ENCODE assay signal across 10 cellular contexts in the genomic region with DNA sequence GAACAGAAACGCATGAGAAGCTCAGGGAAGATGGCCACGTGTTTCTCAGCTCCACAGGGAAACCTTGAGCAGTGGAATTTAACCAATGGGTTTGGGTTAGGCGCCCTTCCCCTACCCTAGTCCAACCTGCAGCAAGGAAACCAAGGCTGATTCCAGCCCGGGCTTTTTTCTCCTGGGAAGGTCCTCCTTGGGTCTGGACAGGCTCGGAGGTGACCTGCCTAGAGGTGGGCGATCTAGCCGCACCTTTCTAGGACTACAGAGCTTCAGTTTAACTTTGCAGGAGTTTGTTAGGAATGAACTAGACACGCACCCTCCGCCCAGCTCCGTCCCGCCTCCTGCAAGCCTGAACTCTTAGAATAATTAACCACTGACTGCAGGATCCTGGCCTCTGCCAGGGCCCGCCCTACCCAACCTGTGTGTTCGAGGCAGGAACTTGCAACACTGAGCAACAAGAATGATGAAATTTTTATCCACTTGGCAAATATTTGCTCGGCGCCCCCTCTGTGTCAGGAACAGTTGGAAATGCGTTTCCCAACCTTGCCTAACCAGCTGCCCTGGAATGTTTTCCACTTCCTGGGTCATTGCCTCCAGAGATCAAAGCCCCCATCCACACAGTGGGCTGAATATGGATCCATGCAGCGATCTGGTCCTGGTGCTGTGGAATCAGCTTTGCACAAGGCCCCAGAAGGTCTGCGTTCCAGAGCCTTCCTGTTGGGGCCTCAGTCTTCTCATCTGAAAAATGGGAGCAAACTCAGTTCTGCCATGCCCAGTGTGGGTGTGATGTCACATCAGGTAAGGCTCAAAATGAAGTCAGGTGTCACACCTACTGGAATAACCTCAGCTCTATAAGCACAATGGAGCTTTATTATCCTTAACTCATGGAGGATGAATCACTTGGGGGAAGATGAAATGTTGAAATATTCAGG. TPM values are rescaled to one million over a fixed set of nuclear protein-coding genes. Genes with fewer than 3 reads are reported as not detected.
A peak's percentile ranks its signal among the peaks of the same experiment; 100 is the strongest.
DNase-seq lines count a peak whose midpoint lies in the region; ATAC-seq and TF ChIP-seq lines count a peak whose summit lies in the region.
"Had no signal": no experiment of that assay in that cellular context is flagged by ENCODE, and none has a peak within 500 bp of the region (broad histone marks: within the 10 kb centered on the region; RNA-seq: fewer than 3 reads in every experiment).

No MANE protein-coding gene starts in this region.

- no peak for ATAC-seq in HG03108 (IDR thresholded peaks at IDR 0.05; ENCODE audit: unreplicated experiment)
- no peak for ATAC-seq in HG02798 (IDR thresholded peaks at IDR 0.05; ENCODE audit: poor library complexity, unreplicated experiment)

- peak; percentile 44 for DNase-seq in ELF-1 (ENCODE audit: low read depth, low spot score)
- DNase-seq in NOMO-1 treated with dmso at 0.1 percent for 144 hours (lab: John Stamatoyannopoulos, UW; ENCODE audit: unreplicated experiment) = peak; percentile 90
- DNase-seq in fibroblast of lung (ENCODE audit: low read depth in 2 of 2) = peak; percentile 38 to 79
- peak; percentile 48 for DNase-seq in osteoblast (ENCODE audit: insufficient read length, low spot score, missing footprints)
- DNase-seq in cerebellar cortex (ENCODE audit: low spot score) = no peak
- no peak for DNase-seq in NCI-H524 treated with DMSO at 0.1 percent for 48 hours (lab: John Stamatoyannopoulos, UW)
- DNase-seq: activated CD4-positive, alpha-beta T cell treated with anti-CD3 and anti-CD28 coated beads, Interleukin-2, amount 50 U/mL, for 4 hours; OCI-M1 had no signal

- no peaks in the 10 kb centered on the region for H3K4me1 ChIP-seq in fibroblast of lung (ENCODE audit: control insufficient read depth, extremely low read depth, insufficient read depth, low read length)
- H3K4me1 ChIP-seq in osteoblast (ENCODE audit: insufficient read depth, low read length) = peaks cover 7% of the 10 kb centered on the region

- no peak for TF ChIP-seq CTCF in fibroblast of lung (conservative IDR thresholded peaks at IDR 0.05 in 1 of 2, IDR thresholded peaks at IDR 0.05 in 1 of 2; ENCODE audit: low read depth in 1 of 2, low read length in 2 of 2)
- TF ChIP-seq CTCF in osteoblast (IDR thresholded peaks at IDR 0.05; ENCODE audit: extremely low read depth, low read depth, low read length) = no peak

- no peaks in the 10 kb centered on the region for H3K9me3 ChIP-seq in fibroblast of lung (ENCODE audit: control insufficient read depth, insufficient read depth, low read depth, low read length)
- H3K9me3 ChIP-seq in osteoblast (ENCODE audit: low read depth, low read length) = no peaks in the 10 kb centered on the region

- no peak overlapping the region for H3K9ac ChIP-seq in fibroblast of lung (ENCODE audit: insufficient read depth, low read length)

- H2AFZ ChIP-seq in fibroblast of lung (ENCODE audit: low read length) (no peak overlapping the region), osteoblast (ENCODE audit: low read length) (no peak overlapping the region)

- H4K20me1 ChIP-seq in fibroblast of lung (ENCODE audit: control insufficient read depth, extremely low read depth, insufficient read depth, low read length) = no peaks in the 10 kb centered on the region
- H4K20me1 ChIP-seq in osteoblast (ENCODE audit: insufficient read depth, low read length) = no peaks in the 10 kb centered on the region

- H3K4me2 ChIP-seq in fibroblast of lung (ENCODE audit: extremely low read depth, insufficient read depth, low read length) = no peak overlapping the region
- no peak overlapping the region for H3K4me2 ChIP-seq in osteoblast (ENCODE audit: insufficient read depth, low read length)

- H3K4me3 ChIP-seq in fibroblast of lung (replicated peaks in 1 of 4; ENCODE audit: control extremely low read depth in 1 of 4, insufficient read depth in 1 of 4, low read depth in 3 of 4, low read length in 4 of 4) (no peak overlapping the region), osteoblast (ENCODE audit: insufficient read depth, low read length) (no peak overlapping the region)

- H3K27ac ChIP-seq in fibroblast of lung (ENCODE audit: insufficient read depth, low read length) (no peak overlapping the region), osteoblast (ENCODE audit: low read depth, low read length) (no peak overlapping the region)

- H3K27me3 ChIP-seq in fibroblast of lung (ENCODE audit: control insufficient read depth, insufficient read depth, low read length) (no peaks in the 10 kb centered on the region), osteoblast (ENCODE audit: insufficient read depth, low read length) (peaks cover 8% of the 10 kb centered on the region)

- H3K79me2 ChIP-seq in fibroblast of lung (ENCODE audit: control insufficient read depth, insufficient read depth, low read length) (no peaks in the 10 kb centered on the region), osteoblast (ENCODE audit: insufficient read depth, low read length) (no peaks in the 10 kb centered on the region)

- H3K36me3 ChIP-seq in fibroblast of lung (ENCODE audit: control insufficient read depth, insufficient read depth, low read length) (peaks cover 6% of the 10 kb centered on the region), osteoblast (ENCODE audit: insufficient read depth, low read length) (peaks cover 2% of the 10 kb centered on the region)

RNA-seq across cellular contexts. Expression of a gene that starts 13.3 kb away (rescaled TPM):
- total RNA-seq in fibroblast of lung (51.5 and 76.8 TPM in 2 replicates), osteoblast (82.5 and 91.6 TPM in 2 replicates)
- 13.5 and 14.8 TPM in 2 replicates for polyA plus RNA-seq in fibroblast of lung
- 30.6 and 37.6 TPM in 2 replicates for polyA plus RNA-seq in fibroblast of lung (2012)
- 11.8 and 20.9 TPM in 2 replicates for polyA minus RNA-seq in fibroblast of lung (ENCODE audit: low replicate concordance)

RNA-seq across cellular contexts. Expression of a gene that starts 13.6 kb away (rescaled TPM):
- total RNA-seq in fibroblast of lung = 21.6 and 25.4 TPM in 2 replicates
- polyA plus RNA-seq in fibroblast of lung = 11.7 and 12.7 TPM in 2 replicates
- 24.5 and 25.9 TPM in 2 replicates for polyA plus RNA-seq in fibroblast of lung (2012)
- 15.2 and 17.2 TPM in 2 replicates for polyA minus RNA-seq in fibroblast of lung (ENCODE audit: low replicate concordance)
- total RNA-seq in osteoblast = 53.6 and 63.3 TPM in 2 replicates

RNA-seq across cellular contexts. Expression of a gene that starts 18.7 kb away (rescaled TPM):
- total RNA-seq in fibroblast of lung (19.3 and 19.5 TPM in 2 replicates), osteoblast (22.7 and 25.0 TPM in 2 replicates)
- 10.6 and 19.2 TPM in 2 replicates for polyA plus RNA-seq in fibroblast of lung
- polyA plus RNA-seq in fibroblast of lung (2012) = 21.7 and 36.7 TPM in 2 replicates
- polyA minus RNA-seq in fibroblast of lung (ENCODE audit: low replicate concordance) = 34.2 and 80.6 TPM in 2 replicates

Comparison
In these comparisons a context has a peak if more than half of its experiments do, and no peak if none do; other contexts are left out.
1. DNase-seq: peak in ELF-1 (single experiment), NOMO-1 treated with dmso at 0.1 percent for 144 hours (single experiment), fibroblast of lung (2 of 2) and osteoblast (single experiment); none in cerebellar cortex (single experiment) and NCI-H524 treated with DMSO at 0.1 percent for 48 hours (single experiment).